Comparison of ENCODE assay signal across 12 cellular contexts in the genomic region with DNA sequence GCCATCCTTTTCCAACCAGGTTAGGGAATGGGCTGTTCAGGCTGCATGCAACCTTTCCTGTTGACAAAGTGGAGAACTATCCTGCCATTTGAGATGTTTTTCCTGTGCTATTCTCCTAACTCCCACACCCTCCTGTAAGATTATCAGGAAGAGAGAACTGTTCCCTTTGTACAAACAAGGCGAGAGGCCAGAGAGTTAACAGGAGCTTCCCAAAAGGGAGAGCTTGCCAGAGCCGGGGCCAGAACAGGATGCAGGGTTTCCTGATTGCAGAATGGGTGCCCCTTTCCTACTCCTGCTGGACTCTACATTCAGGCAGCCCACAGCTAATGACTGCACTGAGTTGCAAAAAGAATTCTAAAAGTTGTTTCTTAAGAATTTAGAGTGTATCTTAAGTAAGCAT. TPM values are rescaled to one million over a fixed set of nuclear protein-coding genes. Genes with fewer than 3 reads are reported as not detected.
DNase-seq lines count a peak whose midpoint lies in the region; ATAC-seq and TF ChIP-seq lines count a peak whose summit lies in the region.
"Had no signal": no experiment of that assay in that cellular context is flagged by ENCODE, and none has a peak within 500 bp of the region (broad histone marks: within the 10 kb centered on the region; RNA-seq: fewer than 3 reads in every experiment).

No MANE protein-coding gene starts in this region.

- no peak for ATAC-seq in activated CD8-positive, alpha-beta T cell treated with anti-CD3 and anti-CD28 coated beads, Interleukin-2, amount 10 ng/mL, durations not matched to agents 7 days and 5 days
- ATAC-seq in activated CD8-positive, alpha-beta T cell treated with anti-CD3 and anti-CD28 coated beads for 36 hours, result no peak
- ATAC-seq in mucosa of descending colon, result peak; percentile 86
- peak; percentile 54 to 56 for ATAC-seq in upper lobe of left lung (ENCODE audit: low FRiP score in 2 of 2)
- ATAC-seq in HG02623 (IDR thresholded peaks at IDR 0.05; ENCODE audit: unreplicated experiment), result no peak
- ATAC-seq in activated T-helper 17 cell treated with anti-CD3 and anti-CD28 coated beads, Interleukin-2, amount 50 U/mL, for 72 hours (replicated peaks), result no peak
- ATAC-seq: activated naive CD8-positive, alpha-beta T cell treated with anti-CD3 and anti-CD28 coated beads, Interleukin-2, amount 50 U/mL, for 24 hours had no signal

- H3K4me1 Mint-ChIP-seq in activated CD8-positive, alpha-beta T cell treated with anti-CD3 and anti-CD28 coated beads, Interleukin-2, amount 10 ng/mL, durations not matched to agents 7 days and 5 days (ENCODE audit: low read depth), result peaks cover 50% of the 10 kb centered on the region
- H3K4me1 Mint-ChIP-seq in activated CD8-positive, alpha-beta T cell treated with anti-CD3 and anti-CD28 coated beads for 36 hours (ENCODE audit: low read depth), result peaks cover 45% of the 10 kb centered on the region
- peaks cover 37% of the 10 kb centered on the region for H3K4me1 Mint-ChIP-seq in activated T-helper 17 cell treated with anti-CD3 and anti-CD28 coated beads, Interleukin-2, amount 50 U/mL, for 72 hours

- TF ChIP-seq CTCF in activated CD8-positive, alpha-beta T cell treated with anti-CD3 and anti-CD28 coated beads for 36 hours (IDR thresholded peaks at IDR 0.05), result no peak
- TF ChIP-seq CTCF in esophagus squamous epithelium (IDR thresholded peaks at IDR 0.05), result no peak
- TF ChIP-seq CTCF in mucosa of descending colon (IDR thresholded peaks at IDR 0.05), result no peak
- TF ChIP-seq CTCF in upper lobe of left lung (IDR thresholded peaks at IDR 0.05), result no peak

- H3K27me3 ChIP-seq in esophagus squamous epithelium, result no peaks in the 10 kb centered on the region
- no peaks in the 10 kb centered on the region for H3K27me3 ChIP-seq in upper lobe of left lung

- POLR2A ChIA-PET in activated CD8-positive, alpha-beta T cell treated with anti-CD3 and anti-CD28 coated beads, Interleukin-2, amount 10 ng/mL, durations not matched to agents 7 days and 5 days (lab: Charles Lee), result no interaction called here
- POLR2A ChIA-PET in activated CD8-positive, alpha-beta T cell treated with anti-CD3 and anti-CD28 coated beads for 36 hours (lab: Charles Lee), result no interaction called here

- peaks cover 73% of the 10 kb centered on the region for H3K36me3 Mint-ChIP-seq in activated CD8-positive, alpha-beta T cell treated with anti-CD3 and anti-CD28 coated beads, Interleukin-2, amount 10 ng/mL, durations not matched to agents 7 days and 5 days (ENCODE audit: low read depth)
- H3K36me3 Mint-ChIP-seq in activated CD8-positive, alpha-beta T cell treated with anti-CD3 and anti-CD28 coated beads for 36 hours (ENCODE audit: low read depth), result peaks cover 57% of the 10 kb centered on the region
- peaks cover 83% of the 10 kb centered on the region for H3K36me3 Mint-ChIP-seq in activated T-helper 17 cell treated with anti-CD3 and anti-CD28 coated beads, Interleukin-2, amount 50 U/mL, for 72 hours (ENCODE audit: low read depth)

- 0 to 23% methylated on average over 2 of the region's 2 CpGs for WGBS in esophagus squamous epithelium, 2 donors
- whole genome bisulfite sequencing in upper lobe of left lung, 2 donors, result 0 to 18% methylated on average over 2 of the region's 2 CpGs

- intact Hi-C loops in activated CD8-positive, alpha-beta T cell treated with anti-CD3 and anti-CD28 coated beads for 36 hours (cut with micrococcal nuclease), result no loop called here
- intact Hi-C loops in esophagus squamous epithelium (cut with DNase I), result no loop called here
- intact Hi-C loops in mucosa of descending colon (cut with DNase I, micrococcal nuclease), result no loop called here

- H3K9me3 ChIP-seq in esophagus squamous epithelium (no peaks in the 10 kb centered on the region), mucosa of descending colon (no peaks in the 10 kb centered on the region), upper lobe of left lung (no peaks in the 10 kb centered on the region)

- DNase-seq in activated CD8-positive, alpha-beta T cell treated with anti-CD3 and anti-CD28 coated beads, Interleukin-2, amount 10 ng/mL, durations not matched to agents 7 days and 5 days, result no peak
- DNase-seq in activated CD8-positive, alpha-beta T cell treated with anti-CD3 and anti-CD28 coated beads for 36 hours, result no peak
- no peak for DNase-seq in esophagus squamous epithelium (lab: John Stamatoyannopoulos, UW)
- DNase-seq in mucosa of descending colon, result peak in 2 of 3 donors; percentile 42 to 49
- peak in 1 of 2 donors; percentile 63 for DNase-seq in upper lobe of left lung
- DNase-seq in NCI-H2171 (lab: John Stamatoyannopoulos, UW), result no peak
- DNase-seq: activated CD4-positive, alpha-beta T cell treated with anti-CD3 and anti-CD28 coated beads for 4 hours; activated naive CD8-positive, alpha-beta T cell treated with anti-CD3 and anti-CD28 coated beads, Interleukin-2, amount 50 U/mL, for 24 hours; GOT3; stimulated activated CD4-positive, alpha-beta T cell treated with anti-CD3 and anti-CD28 coated beads, Interleukin-12 subunit alpha, Interleukin-12 subunit beta, amount 100 ng/mL, for 4 hours had no signal

- H3K4me3 ChIP-seq in esophagus squamous epithelium, result peak overlapping the region in 1 of 4 donors; percentile 22
- H3K4me3 ChIP-seq in mucosa of descending colon, result no peak overlapping the region
- no peak overlapping the region for H3K4me3 ChIP-seq in upper lobe of left lung

- H3K27ac ChIP-seq in esophagus squamous epithelium, result peak overlapping the region in 3 of 4 donors; percentile 57 to 78 (median 57)
- peak overlapping the region; percentile 54 to 77 (median 69) for H3K27ac ChIP-seq in upper lobe of left lung

- TF ChIP-seq POLR2A in esophagus squamous epithelium (IDR thresholded peaks at IDR 0.05), result no peak
- no peak for TF ChIP-seq POLR2A in upper lobe of left lung (IDR thresholded peaks at IDR 0.05)

- H3K27me3 Mint-ChIP-seq in activated CD8-positive, alpha-beta T cell treated with anti-CD3 and anti-CD28 coated beads, Interleukin-2, amount 10 ng/mL, durations not matched to agents 7 days and 5 days (ENCODE audit: low read depth), result no peaks in the 10 kb centered on the region
- H3K27me3 Mint-ChIP-seq in activated CD8-positive, alpha-beta T cell treated with anti-CD3 and anti-CD28 coated beads for 36 hours, result no peaks in the 10 kb centered on the region
- no peaks in the 10 kb centered on the region for H3K27me3 Mint-ChIP-seq in activated T-helper 17 cell treated with anti-CD3 and anti-CD28 coated beads, Interleukin-2, amount 50 U/mL, for 72 hours
- H3K27me3 Mint-ChIP-seq: activated naive CD8-positive, alpha-beta T cell treated with anti-CD3 and anti-CD28 coated beads, Interleukin-2, amount 50 U/mL, for 24 hours had no signal

- CTCF ChIA-PET in activated CD8-positive, alpha-beta T cell treated with anti-CD3 and anti-CD28 coated beads, Interleukin-2, amount 10 ng/mL, durations not matched to agents 7 days and 5 days (lab: Charles Lee), result interaction anchor here (1.4 to 10.8 kb wide), 3 partner anchors 17 to 38 kb away, joined by 4 to 85 read pairs (median 8); partner anchors contain the start of gene PML
- CTCF ChIA-PET in activated CD8-positive, alpha-beta T cell treated with anti-CD3 and anti-CD28 coated beads for 36 hours (lab: Charles Lee), result interaction anchor here (0.9 to 2.8 kb wide), 3 partner anchors 37 to 84 kb away, joined by 3 to 14 read pairs (median 8); no protein-coding TSS in a partner anchor

- H3K4me3 Mint-ChIP-seq in activated CD8-positive, alpha-beta T cell treated with anti-CD3 and anti-CD28 coated beads, Interleukin-2, amount 10 ng/mL, durations not matched to agents 7 days and 5 days, result no peak overlapping the region
- no peak overlapping the region for H3K4me3 Mint-ChIP-seq in activated CD8-positive, alpha-beta T cell treated with anti-CD3 and anti-CD28 coated beads for 36 hours
- H3K4me3 Mint-ChIP-seq in activated T-helper 17 cell treated with anti-CD3 and anti-CD28 coated beads, Interleukin-2, amount 50 U/mL, for 72 hours, result no peak overlapping the region
- H3K4me3 Mint-ChIP-seq: activated naive CD8-positive, alpha-beta T cell treated with anti-CD3 and anti-CD28 coated beads, Interleukin-2, amount 50 U/mL, for 24 hours had no signal

- H3K27ac Mint-ChIP-seq in activated CD8-positive, alpha-beta T cell treated with anti-CD3 and anti-CD28 coated beads, Interleukin-2, amount 10 ng/mL, durations not matched to agents 7 days and 5 days, result peak overlapping the region; percentile 37
- H3K27ac Mint-ChIP-seq in activated CD8-positive, alpha-beta T cell treated with anti-CD3 and anti-CD28 coated beads for 36 hours, result no peak overlapping the region
- H3K27ac Mint-ChIP-seq in activated T-helper 17 cell treated with anti-CD3 and anti-CD28 coated beads, Interleukin-2, amount 50 U/mL, for 72 hours, result no peak overlapping the region
- H3K27ac Mint-ChIP-seq: activated naive CD8-positive, alpha-beta T cell treated with anti-CD3 and anti-CD28 coated beads, Interleukin-2, amount 50 U/mL, for 24 hours had no signal

- TF ChIP-seq EP300 in upper lobe of left lung (IDR thresholded peaks at IDR 0.05), result peak in 2 of 4 donors; percentile 20 to 66

- H3K4me1 ChIP-seq in esophagus squamous epithelium, result peaks cover 14 to 75% (median 58%) of the 10 kb centered on the region in 3 donors
- peaks cover 33% of the 10 kb centered on the region for H3K4me1 ChIP-seq in mucosa of descending colon (ENCODE audit: low read depth)
- peaks cover 77 to 88% (median 78%) of the 10 kb centered on the region in 4 donors for H3K4me1 ChIP-seq in upper lobe of left lung

- H3K9me3 Mint-ChIP-seq in activated CD8-positive, alpha-beta T cell treated with anti-CD3 and anti-CD28 coated beads, Interleukin-2, amount 10 ng/mL, durations not matched to agents 7 days and 5 days (ENCODE audit: insufficient read depth), result peaks cover 8% of the 10 kb centered on the region
- peaks cover 1% of the 10 kb centered on the region for H3K9me3 Mint-ChIP-seq in activated CD8-positive, alpha-beta T cell treated with anti-CD3 and anti-CD28 coated beads for 36 hours
- no peaks in the 10 kb centered on the region for H3K9me3 Mint-ChIP-seq in activated T-helper 17 cell treated with anti-CD3 and anti-CD28 coated beads, Interleukin-2, amount 50 U/mL, for 72 hours
- H3K9me3 Mint-ChIP-seq: activated naive CD8-positive, alpha-beta T cell treated with anti-CD3 and anti-CD28 coated beads, Interleukin-2, amount 50 U/mL, for 24 hours had no signal

- H3K36me3 ChIP-seq in esophagus squamous epithelium (peaks cover 0 to 52% (median 12%) of the 10 kb centered on the region in 3 donors), mucosa of descending colon (ENCODE audit: low read depth) (no peaks in the 10 kb centered on the region), upper lobe of left lung (peaks cover 0 to 20% (median 4%) of the 10 kb centered on the region in 4 donors)

RNA-seq across cellular contexts. Expression of gene PML, which starts 17.1 kb away (rescaled TPM):
- total RNA-seq in activated CD8-positive, alpha-beta T cell treated with anti-CD3 and anti-CD28 coated beads, Interleukin-2, amount 10 ng/mL, durations not matched to agents 7 days and 5 days, result 100 to 1,000 TPM; 108 to 115 TPM
- 10 to 100 TPM; 48.8 to 49.6 TPM for total RNA-seq in activated CD8-positive, alpha-beta T cell treated with anti-CD3 and anti-CD28 coated beads for 36 hours
- 10 to 100 TPM; 34.0 to 52.3 (median 44.5) TPM for total RNA-seq in esophagus squamous epithelium
- total RNA-seq in mucosa of descending colon, result 10 to 100 TPM; 27.6 to 52.2 (median 35.6) TPM
- 100 to 1,000 TPM in 2 of 6 donors, 10 to 100 TPM in 4; 63.1 to 247 (median 92.9) TPM for total RNA-seq in upper lobe of left lung
- total RNA-seq in activated T-helper 17 cell treated with anti-CD3 and anti-CD28 coated beads, Interleukin-2, amount 50 U/mL, for 72 hours, result 10 to 100 TPM; 67.4 to 74.1 TPM

RNA-seq across cellular contexts. Expression of gene STOML1, which starts 19.5 kb away (rescaled TPM):
- total RNA-seq in activated CD8-positive, alpha-beta T cell treated with anti-CD3 and anti-CD28 coated beads, Interleukin-2, amount 10 ng/mL, durations not matched to agents 7 days and 5 days, result 10 to 100 TPM; 10.8 to 10.9 TPM
- 1 to 10 TPM; 5.2 to 6.5 TPM for total RNA-seq in activated CD8-positive, alpha-beta T cell treated with anti-CD3 and anti-CD28 coated beads for 36 hours
- total RNA-seq in esophagus squamous epithelium (10 to 100 TPM in 2 of 4 donors, 1 to 10 TPM in 2; 8.3 to 14.8 (median 11.1) TPM), mucosa of descending colon (10 to 100 TPM; 11.5 to 13.4 (median 12.4) TPM), upper lobe of left lung (10 to 100 TPM; 12.2 to 23.3 (median 18.3) TPM)
- 1 to 10 TPM; 4.8 to 7.3 TPM for total RNA-seq in activated T-helper 17 cell treated with anti-CD3 and anti-CD28 coated beads, Interleukin-2, amount 50 U/mL, for 72 hours

Comparison
In these comparisons a context has a peak if more than half of its experiments do, and no peak if none do; other contexts are left out.
1. ATAC-seq: peak in mucosa of descending colon (single experiment) and upper lobe of left lung (2 of 2); none in activated CD8-positive, alpha-beta T cell treated with anti-CD3 and anti-CD28 coated beads, Interleukin-2, amount 10 ng/mL, durations not matched to agents 7 days and 5 days (single experiment), activated CD8-positive, alpha-beta T cell treated with anti-CD3 and anti-CD28 coated beads for 36 hours (single experiment), HG02623 (single experiment) and activated T-helper 17 cell treated with anti-CD3 and anti-CD28 coated beads, Interleukin-2, amount 50 U/mL, for 72 hours (single experiment).
2. DNase-seq: peak in mucosa of descending colon (2 of 3); none in activated CD8-positive, alpha-beta T cell treated with anti-CD3 and anti-CD28 coated beads, Interleukin-2, amount 10 ng/mL, durations not matched to agents 7 days and 5 days (single experiment), activated CD8-positive, alpha-beta T cell treated with anti-CD3 and anti-CD28 coated beads for 36 hours (single experiment), esophagus squamous epithelium (single experiment) and NCI-H2171 (single experiment).